In the genomic region with DNA sequence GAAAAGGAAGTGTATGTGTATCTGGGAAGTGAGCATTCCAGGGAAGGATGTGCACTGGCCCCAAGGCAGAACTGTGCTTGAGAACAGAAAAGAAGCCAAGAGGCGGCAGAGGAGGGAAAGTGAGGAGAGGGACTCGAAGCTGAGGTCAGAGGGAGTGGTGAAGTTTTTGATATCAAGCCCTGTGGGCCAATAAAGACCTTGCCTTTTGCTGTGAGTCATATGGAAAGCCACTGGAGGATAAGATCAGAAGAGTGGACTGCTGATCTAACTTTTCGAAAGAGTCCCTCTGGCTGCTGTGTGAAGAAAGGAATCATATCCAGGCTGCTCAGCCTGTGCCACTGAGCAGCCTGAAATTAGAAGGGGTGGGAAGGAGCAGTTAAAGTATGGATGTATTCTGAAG, we compare ENCODE assay signal across 14 cellular contexts.
DNase-seq lines count a peak whose midpoint lies in the region; ATAC-seq, FAIRE-seq and TF ChIP-seq lines count a peak whose summit lies in the region.
"Had no signal": no experiment of that assay in that cellular context is flagged by ENCODE, and none has a peak within 500 bp of the region (broad histone marks: within the 10 kb centered on the region; RNA-seq: fewer than 3 reads in every experiment).

No MANE protein-coding gene starts in this region.

- no peaks in the 10 kb centered on the region for H3K9me3 ChIP-seq in osteoblast (ENCODE audit: low read depth, low read length)
- no peaks in the 10 kb centered on the region for H3K9me3 ChIP-seq in uterus
- H3K9me3 ChIP-seq: lower lobe of right lung had no signal

- CTCF ChIA-PET in Calu3 (lab: Charles Lee), result no interaction called here

- no peaks in the 10 kb centered on the region for H3K9me3 Mint-ChIP-seq in Calu3 (ENCODE audit: low read depth, unreplicated experiment)
- H3K9me3 Mint-ChIP-seq: activated naive CD4-positive, alpha-beta T cell treated with anti-CD3 and anti-CD28 coated beads, Interleukin-2, amount 10 ng/mL, durations not matched to agents 7 days and 5 days had no signal

- no peak overlapping the region for H3K27ac Mint-ChIP-seq in Calu3 (ENCODE audit: unreplicated experiment)
- H3K27ac Mint-ChIP-seq: activated naive CD4-positive, alpha-beta T cell treated with anti-CD3 and anti-CD28 coated beads, Interleukin-2, amount 10 ng/mL, durations not matched to agents 7 days and 5 days; naive thymus-derived CD4-positive, alpha-beta T cell had no signal

- ATAC-seq in GM18870 (IDR thresholded peaks at IDR 0.05; ENCODE audit: unreplicated experiment), result no peak
- ATAC-seq: naive thymus-derived CD4-positive, alpha-beta T cell had no signal

- TF ChIP-seq CTCF in Calu3 (IDR thresholded peaks at IDR 0.05; ENCODE audit: unreplicated experiment) (no peak), bronchial epithelial cell (IDR thresholded peaks at IDR 0.05; ENCODE audit: insufficient read depth, low read length, severe bottlenecking) (no peak), osteoblast (IDR thresholded peaks at IDR 0.05; ENCODE audit: extremely low read depth, low read depth, low read length) (no peak), uterus (IDR thresholded peaks at IDR 0.05) (no peak)

- no peaks in the 10 kb centered on the region for H4K20me1 ChIP-seq in osteoblast (ENCODE audit: insufficient read depth, low read length)

- no TSS peak for BruUV-seq in Calu3 (replicated peaks; lab: Mats Ljungman, UMichigan)

- no peak overlapping the region for H3K4me3 Mint-ChIP-seq in Calu3 (ENCODE audit: low read depth, unreplicated experiment)
- H3K4me3 Mint-ChIP-seq: activated naive CD4-positive, alpha-beta T cell treated with anti-CD3 and anti-CD28 coated beads, Interleukin-2, amount 10 ng/mL, durations not matched to agents 7 days and 5 days; naive thymus-derived CD4-positive, alpha-beta T cell had no signal

- no peaks in the 10 kb centered on the region for H3K27me3 Mint-ChIP-seq in Calu3 (ENCODE audit: unreplicated experiment)
- H3K27me3 Mint-ChIP-seq: activated naive CD4-positive, alpha-beta T cell treated with anti-CD3 and anti-CD28 coated beads, Interleukin-2, amount 10 ng/mL, durations not matched to agents 7 days and 5 days; naive thymus-derived CD4-positive, alpha-beta T cell had no signal

- H3K27ac ChIP-seq in osteoblast (ENCODE audit: low read depth, low read length), result peak overlapping the region; percentile 17
- H3K27ac ChIP-seq in uterus, result no peak overlapping the region
- H3K27ac ChIP-seq: lower lobe of right lung had no signal

- intact Hi-C loops in Calu3 (cut with micrococcal nuclease; ENCODE audit: unreplicated experiment) (loop anchor here (5.0 to 10.0 kb wide), 2 partner anchors 67 to 174 kb away; no protein-coding TSS in a partner anchor), uterus (cut with DNase I; ENCODE audit: low total_unique reads) (no loop called here)

- H3K4me2 ChIP-seq in osteoblast (ENCODE audit: insufficient read depth, low read length), result peak overlapping the region; percentile 44

- H3K4me3 ChIP-seq in bronchial epithelial cell (ENCODE audit: low read depth, low read length), result no peak overlapping the region
- H3K4me3 ChIP-seq in osteoblast (ENCODE audit: insufficient read depth, low read length), result no peak overlapping the region
- H3K4me3 ChIP-seq in uterus, result no peak overlapping the region
- H3K4me3 ChIP-seq: lower lobe of right lung had no signal

- H3K27me3 ChIP-seq in bronchial epithelial cell (ENCODE audit: control insufficient read depth, insufficient read depth, low read length), result no peaks in the 10 kb centered on the region
- no peaks in the 10 kb centered on the region for H3K27me3 ChIP-seq in osteoblast (ENCODE audit: insufficient read depth, low read length)
- peaks cover 0 to 4% of the 10 kb centered on the region in 2 donors for H3K27me3 ChIP-seq in uterus

- TF ChIP-seq POLR2A in uterus (IDR thresholded peaks at IDR 0.05), result no peak

- peak overlapping the region; percentile 42 for H2AFZ ChIP-seq in osteoblast (ENCODE audit: low read length)

- H3K79me2 ChIP-seq in osteoblast (ENCODE audit: insufficient read depth, low read length), result no peaks in the 10 kb centered on the region

- H3K4me1 ChIP-seq in osteoblast (ENCODE audit: insufficient read depth, low read length) (peaks cover 26% of the 10 kb centered on the region), uterus (no peaks in the 10 kb centered on the region)

- H3K36me3 ChIP-seq in bronchial epithelial cell (ENCODE audit: control insufficient read depth, insufficient read depth, low read length) (no peaks in the 10 kb centered on the region), osteoblast (ENCODE audit: insufficient read depth, low read length) (no peaks in the 10 kb centered on the region), uterus (no peaks in the 10 kb centered on the region)
- H3K36me3 ChIP-seq: lower lobe of right lung had no signal

- H3K36me3 Mint-ChIP-seq in Calu3 (ENCODE audit: insufficient read depth, unreplicated experiment), result no peaks in the 10 kb centered on the region
- H3K36me3 Mint-ChIP-seq: activated naive CD4-positive, alpha-beta T cell treated with anti-CD3 and anti-CD28 coated beads, Interleukin-2, amount 10 ng/mL, durations not matched to agents 7 days and 5 days; naive thymus-derived CD4-positive, alpha-beta T cell had no signal

- peaks cover 34% of the 10 kb centered on the region for H3K4me1 Mint-ChIP-seq in Calu3 (ENCODE audit: low read depth, unreplicated experiment)
- H3K4me1 Mint-ChIP-seq: activated naive CD4-positive, alpha-beta T cell treated with anti-CD3 and anti-CD28 coated beads, Interleukin-2, amount 10 ng/mL, durations not matched to agents 7 days and 5 days; naive thymus-derived CD4-positive, alpha-beta T cell had no signal

- peak; percentile 57 for DNase-seq in Calu3
- peak; percentile 40 for DNase-seq in LHCN-M2 (ENCODE audit: low read depth)
- peak; percentile 67 for DNase-seq in bronchial epithelial cell (ENCODE audit: low read depth)
- peak; percentile 29 for DNase-seq in osteoblast (ENCODE audit: insufficient read length, low spot score, missing footprints)
- DNase-seq in ACHN, result no peak
- DNase-seq in uterus, result no peak
- no peak for DNase-seq in stimulated activated CD4-positive, alpha-beta T cell treated with anti-CD3 and anti-CD28 coated beads, Interleukin-15, amount 100 ng/mL, for 24 hours
- DNase-seq: activated naive CD4-positive, alpha-beta T cell treated with anti-CD3 and anti-CD28 coated beads, Interleukin-2, amount 10 ng/mL, durations not matched to agents 7 days and 5 days; AML-193; lower lobe of right lung; naive thymus-derived CD4-positive, alpha-beta T cell; NCI-H2029 had no signal

- peak; percentile 84 for FAIRE-seq in bronchial epithelial cell (lab: Jason Lieb, UNC)
- FAIRE-seq: frontal cortex had no signal

- in situ Hi-C loops in ACHN (cut with HindIII; ENCODE audit: low pct_ligation_motif_present, low pct_unique_long_range_greater_than_20kb, low sequenced_read_pairs), result no loop called here

Comparison
In these comparisons a context has a peak if more than half of its experiments do, and no peak if none do; other contexts are left out.
1. DNase-seq: peak in Calu3 (single experiment), LHCN-M2 (single experiment), bronchial epithelial cell (single experiment) and osteoblast (single experiment); none in ACHN (single experiment), uterus (0 of 2) and stimulated activated CD4-positive, alpha-beta T cell treated with anti-CD3 and anti-CD28 coated beads, Interleukin-15, amount 100 ng/mL, for 24 hours (single experiment).